In the genomic region with DNA sequence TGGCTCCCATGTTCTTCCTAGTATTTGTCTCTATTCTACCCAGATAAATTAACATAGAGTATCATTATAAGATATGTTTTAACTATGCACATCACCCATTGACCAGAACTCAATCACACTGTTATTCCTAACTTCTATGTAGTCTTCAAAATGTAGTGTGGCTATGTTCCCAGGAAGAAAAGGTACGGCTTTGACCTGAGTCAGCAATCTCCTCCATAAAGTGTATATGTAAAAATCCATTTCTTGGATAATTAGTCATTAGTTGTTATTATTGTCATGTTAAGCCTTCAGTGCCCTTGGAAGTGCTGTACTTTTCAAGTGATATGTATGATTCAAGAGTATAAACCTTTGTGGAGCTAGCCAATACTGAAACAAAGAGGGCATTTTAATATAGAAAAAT, we compare ENCODE assay signal across 3 cellular contexts.
A peak's percentile ranks its signal among the peaks of the same experiment; 100 is the strongest.
TF ChIP-seq lines count a peak whose summit lies in the region.

No MANE protein-coding gene starts in this region.

TF ChIP-seq in HepG2, 621 proteins besides CTCF, POLR2A, EP300 and RAD21:
- TF ChIP-seq HNRNPK (IDR thresholded peaks at IDR 0.05; ENCODE audit: low read depth, low read length, poor library complexity, severe bottlenecking) (no peak), DNMT3B (CRISPR knock-in tag; conservative IDR thresholded peaks at IDR 0.05) (no peak), DNMT1 (CRISPR knock-in tag; IDR thresholded peaks at IDR 0.05) (no peak), MAFK (conservative IDR thresholded peaks at IDR 0.05 in 1 of 2, IDR thresholded peaks at IDR 0.05 in 1 of 2; ENCODE audit: low read length in 2 of 2) (peak; percentile 45 to 69; a peak in 3 of 4 replicates), ZBTB1 (CRISPR knock-in tag; IDR thresholded peaks at IDR 0.05; ENCODE audit: borderline replicate concordance) (no peak), MAFF (IDR thresholded peaks at IDR 0.05; ENCODE audit: low read depth, low read length) (peak; percentile 61)

TF ChIP-seq in A549, 52 proteins besides CTCF, POLR2A, EP300 and RAD21:
- TF ChIP-seq MAFK (IDR thresholded peaks at IDR 0.05; ENCODE audit: partially characterized antibody) (peak; percentile 44), MYC (IDR thresholded peaks at IDR 0.05; ENCODE audit: borderline replicate concordance, low read length) (no peak), FOSB (CRISPR knock-in tag; IDR thresholded peaks at IDR 0.05) (no peak)

TF ChIP-seq in K562, 482 proteins besides CTCF, POLR2A, EP300 and RAD21:
- TF ChIP-seq ELK1 (CRISPR knock-in tag; IDR thresholded peaks at IDR 0.05) (no peak), MAFG (tag; conservative IDR thresholded peaks at IDR 0.05) (0 out of 2 replicates have a peak, but pooled peaks have one; percentile 7), ZNF224 (CRISPR knock-in tag; IDR thresholded peaks at IDR 0.05) (no peak), ZNF324 (CRISPR knock-in tag; IDR thresholded peaks at IDR 0.05) (no peak)
TF ChIP-seq in K562: peak in this region for 1.
